Comparison of ENCODE assay signal across 21 cellular contexts in the genomic region with DNA sequence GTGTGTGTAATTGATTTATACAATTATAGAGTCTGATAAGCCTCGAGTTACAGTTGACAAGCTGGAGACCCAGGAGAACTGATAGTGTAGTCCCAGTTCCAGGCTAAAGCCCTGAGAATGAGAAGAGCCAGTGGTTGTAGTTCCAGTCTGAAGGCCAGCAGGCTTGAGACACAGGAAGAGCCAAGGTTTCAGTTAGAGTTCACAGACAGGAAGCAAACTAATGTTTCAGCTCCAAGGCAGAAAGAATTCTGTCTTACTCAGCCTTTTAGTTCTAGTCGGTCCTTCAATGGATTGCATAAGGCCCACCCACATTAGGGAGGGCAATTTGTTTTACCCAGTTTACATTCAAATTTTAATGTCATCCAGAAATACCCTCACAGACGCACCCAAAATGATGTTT.
DNase-seq lines count a peak whose midpoint lies in the region; ATAC-seq and TF ChIP-seq lines count a peak whose summit lies in the region.
"Had no signal": no experiment of that assay in that cellular context is flagged by ENCODE, and none has a peak within 500 bp of the region (broad histone marks: within the 10 kb centered on the region; RNA-seq: fewer than 3 reads in every experiment).

No MANE protein-coding gene starts in this region.

- DNase-seq in HCEC 1CT: peak; percentile 40
- peak; percentile 26 for DNase-seq in RPMI7951 (ENCODE audit: low read depth)
- DNase-seq in epithelial cell of esophagus (ENCODE audit: low read depth): peak; percentile 9
- peak; percentile 43 for DNase-seq in non-pigmented ciliary epithelial cell (ENCODE audit: low read depth)
- no peak for DNase-seq in activated effector memory CD4-positive, alpha-beta T cell treated with Interleukin-2 at 50 U/mL for 16 hours
- no peak for DNase-seq in NCI-H345 treated with DMSO at 0.1 percent for 48 hours (lab: John Stamatoyannopoulos, UW; ENCODE audit: unreplicated experiment)
- DNase-seq: activated CD4-positive, alpha-beta T cell treated with anti-CD3 and anti-CD28 coated beads for 36 hours; activated naive CD8-positive, alpha-beta T cell treated with anti-CD3 and anti-CD28 coated beads for 36 hours; CD4-positive, CD25-positive, alpha-beta regulatory T cell; DMS 273 treated with DMSO at 0.1 percent for 48 hours; effector memory CD8-positive, alpha-beta T cell; GF-D8; heart left ventricle; left lung; NCI-H1105 treated with DMSO at 0.1 percent for 48 hours; NCI-H2081 treated with DMSO at 0.1 percent for 48 hours; NCI-H510A; NK-92 treated with Interleukin-12 subunit alpha and Interleukin-12 subunit beta, amount 100 ng/mL, for 24 hours had no signal

- ATAC-seq in GM18505 (IDR thresholded peaks at IDR 0.05; ENCODE audit: unreplicated experiment): no peak
- ATAC-seq: activated CD4-positive, alpha-beta T cell treated with anti-CD3 and anti-CD28 coated beads for 36 hours; effector memory CD8-positive, alpha-beta T cell; left lung; Panc1; sciatic nerve had no signal

- TF ChIP-seq POLR2A in GM18505 (IDR thresholded peaks at IDR 0.05; ENCODE audit: borderline replicate concordance, extremely low read depth, insufficient read depth, insufficient read length): no peak

- no peak for TF ChIP-seq CTCF in epithelial cell of esophagus (IDR thresholded peaks at IDR 0.05; ENCODE audit: insufficient read depth, low read depth, low read length, missing control alignments)

- no peak overlapping the region for H3K4me3 ChIP-seq in epithelial cell of esophagus (ENCODE audit: low read length)
- H3K4me3 ChIP-seq: heart left ventricle, left lung had no signal

Comparison
In these comparisons a context has a peak if more than half of its experiments do, and no peak if none do; other contexts are left out.
1. DNase-seq: peak in HCEC 1CT (single experiment), RPMI7951 (single experiment), epithelial cell of esophagus (single experiment) and non-pigmented ciliary epithelial cell (single experiment); none in activated effector memory CD4-positive, alpha-beta T cell treated with Interleukin-2 at 50 U/mL for 16 hours (single experiment) and NCI-H345 treated with DMSO at 0.1 percent for 48 hours (single experiment).